In the genomic region with DNA sequence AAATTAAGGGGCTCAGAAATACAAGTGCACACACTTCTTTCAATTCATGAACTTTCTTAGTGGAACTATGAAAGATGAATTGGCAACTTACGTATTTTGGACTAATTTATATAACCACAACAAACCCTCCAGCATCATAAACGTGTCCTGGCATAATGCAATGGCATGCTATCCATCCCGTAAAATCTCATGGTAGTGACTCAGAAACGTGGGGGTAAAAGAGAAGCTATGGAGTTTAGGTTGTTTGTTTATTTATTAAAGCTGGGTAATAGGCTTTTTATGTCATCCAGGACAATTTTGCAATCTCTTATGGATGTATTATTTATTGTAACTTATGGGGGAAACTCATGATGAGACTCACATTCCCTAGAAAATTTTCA, we compare ENCODE assay signal across 33 cellular contexts.
"Had no signal": no experiment of that assay in that cellular context is flagged by ENCODE, and none has a peak within 500 bp of the region (broad histone marks: within the 10 kb centered on the region; RNA-seq: fewer than 3 reads in every experiment).

No MANE protein-coding gene starts in this region.

- H3K9me3 Mint-ChIP-seq: activated B cell treated with CpG ODN at 0.5 μM for 24 hours; activated CD4-positive, alpha-beta memory T cell treated with anti-CD3 and anti-CD28 coated beads, Interleukin-2, amount 10 ng/mL, durations not matched to agents 7 days and 5 days; activated naive CD4-positive, alpha-beta T cell treated with anti-CD3 and anti-CD28 coated beads, Interleukin-2, amount 10 ng/mL, durations not matched to agents 7 days and 5 days; activated naive CD8-positive, alpha-beta T cell treated with anti-CD3 and anti-CD28 coated beads, Interleukin-2, amount 50 U/mL, for 24 hours; T-cell had no signal

- H3K36me3 Mint-ChIP-seq: activated CD8-positive, alpha-beta memory T cell treated with anti-CD3 and anti-CD28 coated beads, Interleukin-2, amount 10 ng/mL, durations not matched to agents 7 days and 5 days; activated naive CD4-positive, alpha-beta T cell treated with anti-CD3 and anti-CD28 coated beads, Interleukin-2, amount 10 ng/mL, durations not matched to agents 7 days and 5 days; activated naive CD8-positive, alpha-beta T cell; T-cell had no signal

- H3K4me1 Mint-ChIP-seq: activated B cell treated with CpG ODN at 0.5 μM for 24 hours; activated CD4-positive, alpha-beta memory T cell treated with anti-CD3 and anti-CD28 coated beads, Interleukin-2, amount 10 ng/mL, durations not matched to agents 7 days and 5 days; activated CD8-positive, alpha-beta memory T cell treated with anti-CD3 and anti-CD28 coated beads, Interleukin-2, amount 10 ng/mL, durations not matched to agents 7 days and 5 days; activated naive CD4-positive, alpha-beta T cell treated with anti-CD3 and anti-CD28 coated beads, Interleukin-2, amount 10 ng/mL, durations not matched to agents 7 days and 5 days; activated naive CD8-positive, alpha-beta T cell treated with anti-CD3 and anti-CD28 coated beads, Interleukin-2, amount 50 U/mL, for 24 hours; T-cell; T-helper 17 cell had no signal

- H3K36me3 ChIP-seq: brain microvascular endothelial cell, MG63 had no signal

- H3K27ac ChIP-seq: brain microvascular endothelial cell, Peyer's patch, VCaP had no signal

- H3K27ac Mint-ChIP-seq: activated B cell treated with CpG ODN at 0.5 μM for 24 hours; activated CD4-positive, alpha-beta memory T cell treated with anti-CD3 and anti-CD28 coated beads, Interleukin-2, amount 10 ng/mL, durations not matched to agents 7 days and 5 days; activated CD8-positive, alpha-beta memory T cell treated with anti-CD3 and anti-CD28 coated beads, Interleukin-2, amount 10 ng/mL, durations not matched to agents 7 days and 5 days; activated naive CD4-positive, alpha-beta T cell treated with anti-CD3 and anti-CD28 coated beads, Interleukin-2, amount 10 ng/mL, durations not matched to agents 7 days and 5 days; activated naive CD8-positive, alpha-beta T cell; activated naive CD8-positive, alpha-beta T cell treated with anti-CD3 and anti-CD28 coated beads, Interleukin-2, amount 50 U/mL, for 24 hours; T-cell; T-helper 17 cell had no signal

- H3K4me1 ChIP-seq: Peyer's patch had no signal

- H3K27me3 ChIP-seq: brain microvascular endothelial cell, MG63, Peyer's patch had no signal

- DNase-seq: activated B cell treated with CpG ODN at 0.5 μM for 24 hours; activated CD4-positive, alpha-beta memory T cell treated with anti-CD3 and anti-CD28 coated beads, Interleukin-2, amount 10 ng/mL, durations not matched to agents 7 days and 5 days; activated CD4-positive, alpha-beta T cell treated with anti-CD3 and anti-CD28 coated beads for 48 hours; activated CD4-positive, CD25-positive, alpha-beta regulatory T cell treated with anti-CD3 and anti-CD28 coated beads, Interleukin-2, amount 50 U/mL, for 72 hours; activated CD8-positive, alpha-beta memory T cell treated with anti-CD3 and anti-CD28 coated beads for 24 hours; activated CD8-positive, alpha-beta memory T cell treated with anti-CD3 and anti-CD28 coated beads, Interleukin-2, amount 10 ng/mL, durations not matched to agents 7 days and 5 days; activated CD8-positive, alpha-beta memory T cell treated with anti-CD3 and anti-CD28 coated beads, Interleukin-2, amount 50 U/mL, for 48 hours; activated effector memory CD4-positive, alpha-beta T cell treated with Interleukin-2 at 50 U/mL for 16 hours; activated naive CD4-positive, alpha-beta T cell treated with anti-CD3 and anti-CD28 coated beads, Interleukin-2, amount 10 ng/mL, durations not matched to agents 7 days and 5 days; activated naive CD8-positive, alpha-beta T cell treated with anti-CD3 and anti-CD28 coated beads, Interleukin-2, amount 50 U/mL, for 24 hours; activated T-cell treated with anti-CD3 and anti-CD28 coated beads, Interleukin-2, amount 50 U/mL, for 48 hours; amniotic stem cell; aorta; brain microvascular endothelial cell; MG63; MV-4-11; NCI-H1092; NCI-H1436 treated with DMSO at 0.1 percent for 48 hours; NCI-H1694 treated with DMSO at 0.1 percent for 48 hours; NCI-H2029 treated with DMSO at 0.1 percent for 48 hours; NCI-H2107; NCI-H2171; NCI-H510A; NCI-H748 treated with DMSO at 0.1 percent for 48 hours; NK-92 treated with Interleukin-12 subunit alpha and Interleukin-12 subunit beta, amount 100 ng/mL, for 24 hours; PC-3; Peyer's patch; RPMI8226; SIG-M5; T-cell; T-helper 17 cell had no signal

- H3K4me3 Mint-ChIP-seq: activated B cell treated with CpG ODN at 0.5 μM for 24 hours; activated CD4-positive, alpha-beta memory T cell treated with anti-CD3 and anti-CD28 coated beads, Interleukin-2, amount 10 ng/mL, durations not matched to agents 7 days and 5 days; activated CD8-positive, alpha-beta memory T cell treated with anti-CD3 and anti-CD28 coated beads, Interleukin-2, amount 10 ng/mL, durations not matched to agents 7 days and 5 days; activated naive CD4-positive, alpha-beta T cell treated with anti-CD3 and anti-CD28 coated beads, Interleukin-2, amount 10 ng/mL, durations not matched to agents 7 days and 5 days; activated naive CD8-positive, alpha-beta T cell; activated naive CD8-positive, alpha-beta T cell treated with anti-CD3 and anti-CD28 coated beads, Interleukin-2, amount 50 U/mL, for 24 hours; T-cell; T-helper 17 cell had no signal

- H3K9me3 ChIP-seq: MG63, Peyer's patch had no signal

- H3K4me3 ChIP-seq: MG63, Peyer's patch had no signal
